Comparison of ENCODE assay signal across 12 cellular contexts in the genomic region with DNA sequence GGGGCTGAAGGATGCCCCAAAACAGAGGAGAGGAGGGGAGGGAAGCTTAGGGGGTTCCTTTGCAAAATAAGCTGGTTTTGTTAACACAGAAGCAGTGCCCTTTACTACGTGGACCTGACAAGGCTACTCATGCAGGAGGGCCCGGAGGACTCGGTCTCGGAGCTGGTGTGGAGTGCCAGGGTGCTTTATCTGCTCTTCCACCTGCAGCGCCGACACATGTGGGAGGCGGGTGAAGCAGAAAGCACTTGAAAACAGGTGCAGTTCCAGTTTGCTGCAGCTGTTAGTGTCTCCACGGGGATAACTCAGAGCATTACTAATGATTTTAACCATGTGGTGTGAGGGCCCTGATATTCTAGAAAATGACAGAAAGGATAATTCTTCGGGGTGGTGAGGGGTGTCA. TPM values are rescaled to one million over a fixed set of nuclear protein-coding genes. Genes with fewer than 3 reads are reported as not detected.
DNase-seq lines count a peak whose midpoint lies in the region; ATAC-seq, FAIRE-seq and TF ChIP-seq lines count a peak whose summit lies in the region.
"Had no signal": no experiment of that assay in that cellular context is flagged by ENCODE, and none has a peak within 500 bp of the region (broad histone marks: within the 10 kb centered on the region; RNA-seq: fewer than 3 reads in every experiment).

No MANE protein-coding gene starts in this region.

- ATAC-seq in GM18909 (IDR thresholded peaks at IDR 0.05; ENCODE audit: poor library complexity, unreplicated experiment) = no peak
- ATAC-seq: HCT116, T-helper 17 cell had no signal

- H3K9me3 Mint-ChIP-seq in astrocyte (ENCODE audit: unreplicated experiment) (no peaks in the 10 kb centered on the region), neural progenitor cell (no peaks in the 10 kb centered on the region)
- H3K9me3 Mint-ChIP-seq: CD4-positive, alpha-beta T cell had no signal

- peak; percentile 66 for DNase-seq in NCI-H2107 (lab: John Stamatoyannopoulos, UW)
- DNase-seq in astrocyte (ENCODE audit: low read depth) = no peak
- no peak for DNase-seq in neural progenitor cell (ENCODE audit: low spot score)
- no peak for DNase-seq in activated T-cell treated with anti-CD3 and anti-CD28 coated beads, Interleukin-2, amount 50 U/mL, for 1 hour
- DNase-seq in foreskin fibroblast = no peak
- no peak for DNase-seq in activated effector memory CD4-positive, alpha-beta T cell treated with Interleukin-2 at 50 U/mL for 16 hours
- DNase-seq: CD4-positive, alpha-beta T cell; T-helper 17 cell had no signal

- H3K4me3 Mint-ChIP-seq in astrocyte (ENCODE audit: unreplicated experiment) (no peak overlapping the region), neural progenitor cell (peak overlapping the region; percentile 80)
- H3K4me3 Mint-ChIP-seq: CD4-positive, alpha-beta T cell had no signal

- H4K20me1 ChIP-seq in astrocyte (ENCODE audit: insufficient read depth, low read length) = peaks cover 4% of the 10 kb centered on the region
- peaks cover 18% of the 10 kb centered on the region for H4K20me1 ChIP-seq in neural progenitor cell (ENCODE audit: low read depth)

- H3K9ac ChIP-seq in HUES64 (ENCODE audit: low read depth, low read length) (peak overlapping the region; percentile 61; the same call in 1 of the 2 replicates), astrocyte (ENCODE audit: low read length) (peak overlapping the region; percentile 40), neural progenitor cell (no peak overlapping the region)

- H3K4me3 ChIP-seq in HUES64 (ENCODE audit: low read length) (no peak overlapping the region), astrocyte (ENCODE audit: insufficient read depth, low read depth, low read length) (no peak overlapping the region), neural progenitor cell (no peak overlapping the region), foreskin fibroblast (ENCODE audit: low read depth in 1 of 2, low read length in 2 of 2) (no peak overlapping the region)
- H3K4me3 ChIP-seq: ascending aorta had no signal

- TF ChIP-seq CTCF in astrocyte (IDR thresholded peaks at IDR 0.05; ENCODE audit: insufficient read depth, low read depth, low read length) = no peak
- no peak for TF ChIP-seq CTCF in neural progenitor cell (IDR thresholded peaks at IDR 0.05)
- TF ChIP-seq CTCF in foreskin fibroblast (IDR thresholded peaks at IDR 0.05; ENCODE audit: low read depth, low read length) = no peak

- peaks cover 34% of the 10 kb centered on the region for H3K4me1 ChIP-seq in HUES64 (ENCODE audit: insufficient read depth, low read length)
- peaks cover 30% of the 10 kb centered on the region for H3K4me1 ChIP-seq in astrocyte (ENCODE audit: insufficient read depth, low read length)
- peaks cover 28% of the 10 kb centered on the region for H3K4me1 ChIP-seq in neural progenitor cell
- H3K4me1 ChIP-seq: ascending aorta had no signal

- H3K27me3 ChIP-seq in HUES64 (ENCODE audit: insufficient read depth, low read length) = no peaks in the 10 kb centered on the region
- H3K27me3 ChIP-seq in astrocyte (ENCODE audit: insufficient read depth, low read length) = no peaks in the 10 kb centered on the region
- no peaks in the 10 kb centered on the region for H3K27me3 ChIP-seq in neural progenitor cell
- H3K27me3 ChIP-seq: ascending aorta had no signal

- H3K27ac Mint-ChIP-seq in astrocyte (ENCODE audit: unreplicated experiment) (no peak overlapping the region), neural progenitor cell (peak overlapping the region; percentile 100)
- H3K27ac Mint-ChIP-seq: CD4-positive, alpha-beta T cell; T-helper 17 cell had no signal

- H3K27me3 Mint-ChIP-seq in astrocyte (ENCODE audit: low read depth, unreplicated experiment) (no peaks in the 10 kb centered on the region), neural progenitor cell (ENCODE audit: insufficient read depth, low read depth) (peaks cover 9% of the 10 kb centered on the region)
- H3K27me3 Mint-ChIP-seq: CD4-positive, alpha-beta T cell; T-helper 17 cell had no signal

- H3K4me1 Mint-ChIP-seq in astrocyte (ENCODE audit: low read depth, unreplicated experiment) = peaks cover 24% of the 10 kb centered on the region
- peaks cover 52% of the 10 kb centered on the region for H3K4me1 Mint-ChIP-seq in neural progenitor cell

- peaks cover 27% of the 10 kb centered on the region for H3F3A ChIP-seq in neural progenitor cell (ENCODE audit: low read depth)

- no peak for FAIRE-seq in astrocyte (lab: Jason Lieb, UNC)

- H3K27ac ChIP-seq in HUES64 (ENCODE audit: low read depth, low read length) (peak overlapping the region; percentile 81), astrocyte (ENCODE audit: low read depth, low read length) (no peak overlapping the region), neural progenitor cell (peak overlapping the region; percentile 73)
- H3K27ac ChIP-seq: ascending aorta had no signal

- H3K36me3 ChIP-seq in HUES64 (ENCODE audit: insufficient read depth, low read length) (peaks cover 58% of the 10 kb centered on the region), astrocyte (ENCODE audit: insufficient read depth, low read length) (peaks cover 7% of the 10 kb centered on the region), neural progenitor cell (no peaks in the 10 kb centered on the region)

- H2AFZ ChIP-seq in astrocyte (ENCODE audit: low read depth, low read length) (no peak overlapping the region), neural progenitor cell (replicated peaks) (no peak overlapping the region)

- H3K36me3 Mint-ChIP-seq in astrocyte (ENCODE audit: low read depth, unreplicated experiment) (peaks cover 18% of the 10 kb centered on the region), neural progenitor cell (peaks cover 34% of the 10 kb centered on the region)

- 81% methylated on average over 8 of the region's 9 CpGs for WGBS in HUES64

- no peaks in the 10 kb centered on the region for H3K79me2 ChIP-seq in astrocyte (ENCODE audit: insufficient read depth, low read length)
- H3K79me2 ChIP-seq in neural progenitor cell (ENCODE audit: low read depth) = peaks cover 8% of the 10 kb centered on the region

- H3K4me2 ChIP-seq in astrocyte (ENCODE audit: low read length) (no peak overlapping the region), neural progenitor cell (peak overlapping the region; percentile 68)

- H3K9me3 ChIP-seq in HUES64 (ENCODE audit: insufficient read depth, low read depth, low read length) (no peaks in the 10 kb centered on the region), astrocyte (ENCODE audit: insufficient read depth, low read depth, low read length) (no peaks in the 10 kb centered on the region), neural progenitor cell (ENCODE audit: low read depth) (no peaks in the 10 kb centered on the region)
- H3K9me3 ChIP-seq: ascending aorta had no signal

RNA-seq across cellular contexts. Expression of a gene that starts 35.0 kb away (rescaled TPM):
- 10.0 TPM for polyA plus RNA-seq in HUES64 (2013, experiment 1 of 2)
- polyA plus RNA-seq in HUES64 (2013, experiment 2 of 2) = 10.2 TPM
- total RNA-seq in astrocyte (22.5 and 29.1 TPM in 2 replicates), neural progenitor cell (ENCODE audit: low replicate concordance) (2.2 and 11.1 TPM in 2 replicates)
